ENCODE assay signal across 1 cellular context in the genomic region with DNA sequence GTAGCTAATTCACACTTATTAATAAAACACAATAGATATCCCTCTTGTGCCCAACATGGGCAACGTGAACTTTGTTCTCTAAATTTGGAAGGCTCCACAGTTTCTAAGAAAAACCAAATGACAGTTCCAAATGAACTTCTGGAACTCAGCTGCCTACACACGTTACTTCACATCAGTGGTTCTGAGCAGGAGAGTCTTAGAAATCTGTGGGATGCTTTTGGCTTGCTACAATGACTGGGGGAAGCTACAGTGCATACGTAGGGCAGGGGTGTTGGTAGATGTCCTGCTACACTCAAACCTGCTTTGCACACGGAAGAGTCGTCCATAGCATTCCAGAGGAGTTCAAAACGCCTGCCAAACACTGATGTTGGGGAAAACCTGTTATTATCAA.
TF ChIP-seq lines count a peak whose summit lies in the region.

No MANE protein-coding gene starts in this region.

TF ChIP-seq in GM12878, 131 proteins besides CTCF, POLR2A, EP300 and RAD21 (continued from another document):
- TF ChIP-seq, protein P1, sequence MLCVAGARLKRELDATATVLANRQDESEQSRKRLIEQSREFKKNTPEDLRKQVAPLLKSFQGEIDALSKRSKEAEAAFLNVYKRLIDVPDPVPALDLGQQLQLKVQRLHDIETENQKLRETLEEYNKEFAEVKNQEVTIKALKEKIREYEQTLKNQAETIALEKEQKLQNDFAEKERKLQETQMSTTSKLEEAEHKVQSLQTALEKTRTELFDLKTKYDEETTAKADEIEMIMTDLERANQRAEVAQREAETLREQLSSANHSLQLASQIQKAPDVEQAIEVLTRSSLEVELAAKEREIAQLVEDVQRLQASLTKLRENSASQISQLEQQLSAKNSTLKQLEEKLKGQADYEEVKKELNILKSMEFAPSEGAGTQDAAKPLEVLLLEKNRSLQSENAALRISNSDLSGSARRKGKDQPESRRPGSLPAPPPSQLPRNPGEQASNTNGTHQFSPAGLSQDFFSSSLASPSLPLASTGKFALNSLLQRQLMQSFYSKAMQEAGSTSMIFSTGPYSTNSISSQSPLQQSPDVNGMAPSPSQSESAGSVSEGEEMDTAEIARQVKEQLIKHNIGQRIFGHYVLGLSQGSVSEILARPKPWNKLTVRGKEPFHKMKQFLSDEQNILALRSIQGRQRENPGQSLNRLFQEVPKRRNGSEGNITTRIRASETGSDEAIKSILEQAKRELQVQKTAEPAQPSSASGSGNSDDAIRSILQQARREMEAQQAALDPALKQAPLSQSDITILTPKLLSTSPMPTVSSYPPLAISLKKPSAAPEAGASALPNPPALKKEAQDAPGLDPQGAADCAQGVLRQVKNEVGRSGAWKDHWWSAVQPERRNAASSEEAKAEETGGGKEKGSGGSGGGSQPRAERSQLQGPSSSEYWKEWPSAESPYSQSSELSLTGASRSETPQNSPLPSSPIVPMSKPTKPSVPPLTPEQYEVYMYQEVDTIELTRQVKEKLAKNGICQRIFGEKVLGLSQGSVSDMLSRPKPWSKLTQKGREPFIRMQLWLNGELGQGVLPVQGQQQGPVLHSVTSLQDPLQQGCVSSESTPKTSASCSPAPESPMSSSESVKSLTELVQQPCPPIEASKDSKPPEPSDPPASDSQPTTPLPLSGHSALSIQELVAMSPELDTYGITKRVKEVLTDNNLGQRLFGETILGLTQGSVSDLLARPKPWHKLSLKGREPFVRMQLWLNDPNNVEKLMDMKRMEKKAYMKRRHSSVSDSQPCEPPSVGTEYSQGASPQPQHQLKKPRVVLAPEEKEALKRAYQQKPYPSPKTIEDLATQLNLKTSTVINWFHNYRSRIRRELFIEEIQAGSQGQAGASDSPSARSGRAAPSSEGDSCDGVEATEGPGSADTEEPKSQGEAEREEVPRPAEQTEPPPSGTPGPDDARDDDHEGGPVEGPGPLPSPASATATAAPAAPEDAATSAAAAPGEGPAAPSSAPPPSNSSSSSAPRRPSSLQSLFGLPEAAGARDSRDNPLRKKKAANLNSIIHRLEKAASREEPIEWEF (IDR thresholded peaks at IDR 0.05; ENCODE audit: insufficient replicate concordance, low read depth, low read length): no peak
- no peak for TF ChIP-seq NFYA (IDR thresholded peaks at IDR 0.05; ENCODE audit: borderline replicate concordance, low read depth, low read length)
- no peak for TF ChIP-seq RBBP5 (conservative IDR thresholded peaks at IDR 0.05)
TF ChIP-seq in GM12878: peak in this region for 0.
